In the genomic region with DNA sequence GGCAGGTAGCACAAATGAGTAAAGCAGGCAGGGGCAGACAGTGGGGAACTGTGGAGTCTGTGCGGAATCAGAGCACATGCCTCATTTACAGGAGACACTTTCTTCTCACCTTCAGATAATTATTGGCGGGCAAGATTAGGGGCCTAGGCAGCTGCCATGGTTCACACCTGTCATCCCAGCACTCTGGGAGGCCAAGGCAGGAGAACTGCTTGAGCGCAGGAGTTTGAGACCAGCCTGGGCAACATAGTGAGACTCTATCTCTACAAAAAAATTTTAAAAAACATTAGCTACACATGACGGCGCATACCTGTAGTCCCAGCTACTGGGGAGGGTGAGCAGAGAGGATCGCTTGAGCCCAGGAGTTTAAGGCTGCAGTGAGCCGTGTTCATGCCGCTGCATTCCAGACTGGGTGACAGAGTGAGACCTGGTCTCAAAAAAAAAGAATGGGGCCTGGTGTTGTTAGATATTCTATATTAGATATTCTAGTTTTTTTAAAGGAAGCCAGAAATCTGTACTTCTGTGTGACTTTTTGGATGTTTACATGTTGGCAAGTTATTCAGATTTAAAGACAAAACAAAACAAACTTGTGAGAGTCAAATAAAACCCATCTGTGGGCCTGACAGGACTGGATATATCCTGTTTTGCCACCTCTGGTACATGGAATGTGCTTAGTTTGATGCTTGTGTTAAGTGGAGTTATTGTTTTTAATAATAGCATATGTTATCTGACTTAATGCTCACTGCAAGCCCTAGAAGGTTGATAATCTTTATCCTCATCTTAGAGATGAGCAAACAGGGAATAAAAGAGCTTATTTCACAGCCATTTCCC, we compare ENCODE assay signal across 22 cellular contexts. TPM values are rescaled to one million over a fixed set of nuclear protein-coding genes. Genes with fewer than 3 reads are reported as not detected.
A peak's percentile ranks its signal among the peaks of the same experiment; 100 is the strongest.
DNase-seq lines count a peak whose midpoint lies in the region; ATAC-seq and TF ChIP-seq lines count a peak whose summit lies in the region.
"Had no signal": no experiment of that assay in that cellular context is flagged by ENCODE, and none has a peak within 500 bp of the region (broad histone marks: within the 10 kb centered on the region; RNA-seq: fewer than 3 reads in every experiment).

No MANE protein-coding gene starts in this region.

- no peak for TF ChIP-seq CTCF in VCaP (conservative IDR thresholded peaks at IDR 0.05)
- TF ChIP-seq CTCF in MM.1S (IDR thresholded peaks at IDR 0.05; ENCODE audit: low read length), result no peak

- H3F3A ChIP-seq in GM23248 (ENCODE audit: insufficient read depth), result peaks cover 82% of the 10 kb centered on the region
- H3F3A ChIP-seq in MM.1S (ENCODE audit: insufficient read depth, low read length), result no peaks in the 10 kb centered on the region

- H3K79me2 ChIP-seq in GM23248 (ENCODE audit: insufficient read depth) (peaks cover 14% of the 10 kb centered on the region; the same call in 1 of the 2 replicates), MM.1S (ENCODE audit: low read length) (no peaks in the 10 kb centered on the region)

- H3K4me1 ChIP-seq in GM23248 (ENCODE audit: insufficient read depth) (peaks cover 40% of the 10 kb centered on the region), MM.1S (ENCODE audit: low read length) (no peaks in the 10 kb centered on the region)

- H3K9me2 ChIP-seq in GM23248 (ENCODE audit: insufficient read depth), result no peaks in the 10 kb centered on the region
- H3K9me2 ChIP-seq in MM.1S (replicated peaks; ENCODE audit: insufficient read depth, low read length), result no peaks in the 10 kb centered on the region

- H3K36me3 ChIP-seq in GM23248 (ENCODE audit: low read depth), result peaks cover 72% of the 10 kb centered on the region
- no peaks in the 10 kb centered on the region for H3K36me3 ChIP-seq in MM.1S (replicated peaks; ENCODE audit: insufficient read depth, low read length)
- H3K36me3 ChIP-seq: pancreas had no signal

- no peak overlapping the region for H3K4me3 ChIP-seq in GM23248
- no peak overlapping the region for H3K4me3 ChIP-seq in MM.1S (ENCODE audit: low read length)
- H3K4me3 ChIP-seq: pancreas had no signal

- H3K4me2 ChIP-seq in GM23248 (ENCODE audit: unreplicated experiment) (no peak overlapping the region), MM.1S (ENCODE audit: low read depth, low read length) (no peak overlapping the region)
- H3K4me2 ChIP-seq: KMS-11 had no signal

- H2AFZ ChIP-seq in GM23248 (no peak overlapping the region), MM.1S (ENCODE audit: low read length) (no peak overlapping the region)

- no peaks in the 10 kb centered on the region for H4K20me1 ChIP-seq in GM23248 (ENCODE audit: insufficient read depth)
- no peaks in the 10 kb centered on the region for H4K20me1 ChIP-seq in MM.1S (ENCODE audit: insufficient read depth, low read length)

- 0 out of 2 replicates have a peak overlapping the region, but pooled peaks have one; percentile 6 for H3K9ac ChIP-seq in GM23248
- H3K9ac ChIP-seq in MM.1S (ENCODE audit: low read length), result no peak overlapping the region
- H3K9ac ChIP-seq: KMS-11 had no signal

- no peaks in the 10 kb centered on the region for H3K27me3 ChIP-seq in GM23248 (replicated peaks; ENCODE audit: insufficient read depth)
- no peaks in the 10 kb centered on the region for H3K27me3 ChIP-seq in layer of hippocampus (ENCODE audit: control insufficient read depth, insufficient read depth, low read length)
- H3K27me3 ChIP-seq in MM.1S (replicated peaks; ENCODE audit: insufficient read depth, low read length), result no peaks in the 10 kb centered on the region
- H3K27me3 ChIP-seq: pancreas had no signal

- no peaks in the 10 kb centered on the region for H3K9me3 ChIP-seq in GM23248 (ENCODE audit: low read depth)
- no peaks in the 10 kb centered on the region for H3K9me3 ChIP-seq in MM.1S (replicated peaks; ENCODE audit: insufficient read depth, low read length)
- H3K9me3 ChIP-seq: pancreas had no signal

- DNase-seq in GM23248 (no peak), substantia nigra (lab: John Stamatoyannopoulos, UW) (no peak), RKO (ENCODE audit: low spot score) (no peak), NCI-H69 (lab: John Stamatoyannopoulos, UW) (no peak), MM.1S (no peak)
- DNase-seq: activated CD4-positive, alpha-beta T cell treated with anti-CD3 and anti-CD28 coated beads for 4 hours; activated CD8-positive, alpha-beta memory T cell treated with anti-CD3 and anti-CD28 coated beads, Interleukin-2, amount 10 ng/mL, durations not matched to agents 7 days and 5 days; CD4-positive, alpha-beta T cell; cerebellar nuclear complex; effector CD4-positive, alpha-beta T cell; midbrain; MV-4-11; NCI-H526 treated with DMSO at 0.1 percent for 48 hours; pancreas; SHP77 had no signal

- in situ Hi-C loops in GM23248 (cut with MboI), result no loop called here

- WGBS in GM23248 (ENCODE audit: low coverage in 1 of 2, low lambda C conversion rate in 2 of 2, missing lambda C conversion rate in 2 of 2), 2 experiments, result 93 to 97% methylated on average over 8 of the region's 8 CpGs

- ATAC-seq in GM19035 (IDR thresholded peaks at IDR 0.05; ENCODE audit: unreplicated experiment), result no peak
- ATAC-seq: activated CD8-positive, alpha-beta memory T cell treated with anti-CD3 and anti-CD28 coated beads, Interleukin-2, amount 10 ng/mL, durations not matched to agents 7 days and 5 days; activated naive CD4-positive, alpha-beta T cell treated with anti-CD3 and anti-CD28 coated beads, Interleukin-2, amount 50 U/mL, for 72 hours; esophagus mucosa; natural killer cell treated with Interleukin-12 subunit alpha and Interleukin-12 subunit beta and Interleukin-15 and Interleukin-18, amount 100 ng/mL, for 72 hours had no signal

- 0 out of 2 replicates have a peak overlapping the region, but pooled peaks have one; percentile 96 for H3K27ac ChIP-seq in GM23248
- H3K27ac ChIP-seq in VCaP, result peak overlapping the region; percentile 76
- peak overlapping the region; percentile 35 for H3K27ac ChIP-seq in layer of hippocampus (ENCODE audit: low read depth, low read length)
- peak overlapping the region; percentile 82 for H3K27ac ChIP-seq in substantia nigra (ENCODE audit: low read depth, low read length, poor library complexity, severe bottlenecking)
- H3K27ac ChIP-seq in MM.1S (ENCODE audit: low read length), result no peak overlapping the region
- H3K27ac ChIP-seq: KMS-11 had no signal

RNA-seq across cellular contexts. Expression of a gene that starts 4.9 kb away (rescaled TPM):
- total RNA-seq in GM23248 (2014; rRNA removed; shearing (Covaris generic)), result 12.4 and 27.4 TPM in 2 replicates
- polyA plus RNA-seq in GM23248 (2016; fragmentation: Nextera tagmentation; extraction: Ambion mirVana), result 11.4 and 11.7 TPM in 2 replicates

RNA-seq across cellular contexts. Expression of a gene that starts 24.9 kb away (rescaled TPM):
- total RNA-seq in GM23248 (2014; rRNA removed; shearing (Covaris generic)), result 1,212 and 1,299 TPM in 2 replicates
- 1,457 and 1,484 TPM in 2 replicates for polyA plus RNA-seq in GM23248 (2016; fragmentation: Nextera tagmentation; extraction: Ambion mirVana)
- total RNA-seq: activated CD8-positive, alpha-beta memory T cell treated with anti-CD3 and anti-CD28 coated beads, Interleukin-2, amount 10 ng/mL, durations not matched to agents 7 days and 5 days; activated naive CD4-positive, alpha-beta T cell treated with anti-CD3 and anti-CD28 coated beads, Interleukin-2, amount 50 U/mL, for 72 hours; CD4-positive, alpha-beta T cell; natural killer cell treated with Interleukin-12 subunit alpha and Interleukin-12 subunit beta and Interleukin-15 and Interleukin-18, amount 100 ng/mL, for 72 hours had no signal
